Comparison of ENCODE assay signal across 23 cellular contexts in genomic region chr6:84414531-84414930, GRCh38.
DNase-seq lines count a peak whose midpoint lies in the region; ATAC-seq and TF ChIP-seq lines count a peak whose summit lies in the region.
"Had no signal": no experiment of that assay in that cellular context is flagged by ENCODE, and none has a peak within 500 bp of the region (broad histone marks: within the 10 kb centered on the region; RNA-seq: fewer than 3 reads in every experiment).

No MANE protein-coding gene starts in this region.

- TF ChIP-seq CTCF in coronary artery (IDR thresholded peaks at IDR 0.05) (no peak), osteoblast (IDR thresholded peaks at IDR 0.05; ENCODE audit: extremely low read depth, low read depth, low read length) (no peak), tibial artery (IDR thresholded peaks at IDR 0.05) (no peak)

- H3K9me3 ChIP-seq in adipocyte (ENCODE audit: control insufficient read depth, low read length) = no peaks in the 10 kb centered on the region
- H3K9me3 ChIP-seq in osteoblast (ENCODE audit: low read depth, low read length) = no peaks in the 10 kb centered on the region
- no peaks in the 10 kb centered on the region for H3K9me3 ChIP-seq in tibial artery
- H3K9me3 ChIP-seq: BLaER1 treated with 17β-estradiol and CSF1 and Interleukin-3, amounts not matched to agents 10 nM and 100 nM had no signal

- H2AFZ ChIP-seq in osteoblast (ENCODE audit: low read length) = peak overlapping the region; percentile 59

- H3K79me2 ChIP-seq in osteoblast (ENCODE audit: insufficient read depth, low read length) = no peaks in the 10 kb centered on the region

- ATAC-seq in HG02678 (IDR thresholded peaks at IDR 0.05; ENCODE audit: unreplicated experiment) = no peak
- ATAC-seq: CD8-positive, alpha-beta T cell; GM12878 had no signal

- peaks cover 51% of the 10 kb centered on the region for H3K4me1 ChIP-seq in adipocyte (ENCODE audit: control insufficient read depth, insufficient read depth, low read length)
- peaks cover 41% of the 10 kb centered on the region for H3K4me1 ChIP-seq in osteoblast (ENCODE audit: insufficient read depth, low read length)
- peaks cover 0 to 68% (median 20%) of the 10 kb centered on the region in 4 donors for H3K4me1 ChIP-seq in tibial artery
- H3K4me1 ChIP-seq: BLaER1 treated with 17β-estradiol and CSF1 and Interleukin-3, amounts not matched to agents 10 nM and 100 nM had no signal

- DNase-seq in adipocyte (ENCODE audit: low read depth) (no peak), coronary artery (ENCODE audit: low spot score) (no peak), osteoblast (ENCODE audit: insufficient read length, low spot score, missing footprints) (no peak), tibial artery (no peak), RPMI8226 (no peak), COLO829 (ENCODE audit: low spot score) (no peak), HK-2 (ENCODE audit: unreplicated experiment) (no peak)
- DNase-seq: 8988T; ACHN; CD4-positive, alpha-beta T cell; CD8-positive, alpha-beta T cell; COR-L47; DMS 273 treated with DMSO at 0.1 percent for 48 hours; DMS153; DMS53; DMS79; DND-41; EL; GDM1 had no signal

- no peaks in the 10 kb centered on the region for H3K27me3 ChIP-seq in adipocyte (replicated peaks; ENCODE audit: control insufficient read depth, insufficient read depth, low read length)
- no peaks in the 10 kb centered on the region for H3K27me3 ChIP-seq in osteoblast (ENCODE audit: insufficient read depth, low read length)
- H3K27me3 ChIP-seq in tibial artery = no peaks in the 10 kb centered on the region
- H3K27me3 ChIP-seq: BLaER1 treated with 17β-estradiol and CSF1 and Interleukin-3, amounts not matched to agents 10 nM and 100 nM had no signal

- H4K20me1 ChIP-seq in osteoblast (ENCODE audit: insufficient read depth, low read length) = no peaks in the 10 kb centered on the region
- H4K20me1 ChIP-seq: BLaER1 treated with 17β-estradiol and CSF1 and Interleukin-3, amounts not matched to agents 10 nM and 100 nM had no signal

- intact Hi-C loops in tibial artery (cut with DNase I; ENCODE audit: low total_unique reads) = no loop called here

- H3K4me3 ChIP-seq in adipocyte (ENCODE audit: low read length) (peak overlapping the region; percentile 63), coronary artery (peak overlapping the region; percentile 19), osteoblast (ENCODE audit: insufficient read depth, low read length) (no peak overlapping the region), tibial artery (no peak overlapping the region)
- H3K4me3 ChIP-seq: BLaER1 treated with 17β-estradiol and CSF1 and Interleukin-3, amounts not matched to agents 10 nM and 100 nM; GM12878 had no signal

- peak overlapping the region; percentile 57 to 69 for H3K27ac ChIP-seq in coronary artery
- no peak overlapping the region for H3K27ac ChIP-seq in osteoblast (ENCODE audit: low read depth, low read length)
- H3K27ac ChIP-seq in tibial artery = peak overlapping the region; percentile 55 to 72
- H3K27ac ChIP-seq: BLaER1 treated with 17β-estradiol and CSF1 and Interleukin-3, amounts not matched to agents 10 nM and 100 nM; C4-2B had no signal

- peak overlapping the region; percentile 58 for H3K9ac ChIP-seq in adipocyte (ENCODE audit: low read length)
- H3K9ac ChIP-seq: BLaER1 treated with 17β-estradiol and CSF1 and Interleukin-3, amounts not matched to agents 10 nM and 100 nM had no signal

- H3K36me3 ChIP-seq in adipocyte (ENCODE audit: control insufficient read depth, insufficient read depth, low read length, severe bottlenecking) (no peaks in the 10 kb centered on the region), osteoblast (ENCODE audit: insufficient read depth, low read length) (no peaks in the 10 kb centered on the region), tibial artery (no peaks in the 10 kb centered on the region)
- H3K36me3 ChIP-seq: BLaER1 treated with 17β-estradiol and CSF1 and Interleukin-3, amounts not matched to agents 10 nM and 100 nM had no signal

- peak overlapping the region; percentile 40 for H3K4me2 ChIP-seq in osteoblast (ENCODE audit: insufficient read depth, low read length)
- H3K4me2 ChIP-seq: BLaER1 treated with 17β-estradiol and CSF1 and Interleukin-3, amounts not matched to agents 10 nM and 100 nM had no signal

Comparison
In these comparisons a context has a peak if more than half of its experiments do, and no peak if none do; other contexts are left out.
1. H3K4me3 ChIP-seq: peak in adipocyte (single experiment) and coronary artery (single experiment); none in osteoblast (single experiment) and tibial artery (0 of 2).